ENCODE assay signal across 8 cellular contexts in genomic region chrX:47803103-47803502, GRCh38. TPM values are rescaled to one million over a fixed set of nuclear protein-coding genes. Genes with fewer than 3 reads are reported as not detected.
A peak's percentile ranks its signal among the peaks of the same experiment; 100 is the strongest.
DNase-seq lines count a peak whose midpoint lies in the region; ATAC-seq, FAIRE-seq and TF ChIP-seq lines count a peak whose summit lies in the region.
"Not testable (repeated sequence)": the region's sequence is repeated elsewhere in the genome, so short reads cannot be mapped to it uniquely, and the experiment has no call there.

No MANE protein-coding gene starts in this region.

- TF ChIP-seq POLR2A in GM12892 (IDR thresholded peaks at IDR 0.05; ENCODE audit: low read depth, low read length), result not testable (repeated sequence)

- H3K36me3 ChIP-seq in RWPE2 (ENCODE audit: low read depth); pancreas: not testable (repeated sequence)

- not testable (repeated sequence) for TF ChIP-seq CTCF in 22Rv1 (IDR thresholded peaks at IDR 0.05); RWPE2 (IDR thresholded peaks at IDR 0.05; ENCODE audit: poor library complexity, severe bottlenecking); pancreas (IDR thresholded peaks at IDR 0.05)

- intact Hi-C loops in left ventricle myocardium superior (cut with micrococcal nuclease); pancreas (cut with DNase I): not testable (repeated sequence)

- WGBS in pancreas, 2 donors, result 30 to 45% methylated on average over 21 of the region's 21 CpGs

- H3K27me3 ChIP-seq in RWPE2 (ENCODE audit: insufficient read depth, poor library complexity, severe bottlenecking); pancreas: not testable (repeated sequence)

- not testable (repeated sequence) for H3K4me1 ChIP-seq in RWPE2 (ENCODE audit: insufficient read depth, poor library complexity, severe bottlenecking); pancreas

- peak overlapping the region; percentile 29 for H3K4me3 ChIP-seq in RWPE2 (ENCODE audit: severe bottlenecking)
- H3K4me3 ChIP-seq in pancreas, result not testable (repeated sequence)

- not testable (repeated sequence) for DNase-seq in GM12892 (ENCODE audit: insufficient read length); RWPE2 (ENCODE audit: low spot score)
- peak; percentile 17 for DNase-seq in NCI-H1417 treated with DMSO at 0.1 percent for 48 hours (lab: John Stamatoyannopoulos, UW)
- DNase-seq in NCI-H510A treated with DMSO at 0.1 percent for 48 hours (lab: John Stamatoyannopoulos, UW), result peak; percentile 5
- DNase-seq in cerebellum (ENCODE audit: low spot score), result peak; percentile 45
- peak; percentile 42 for DNase-seq in left ventricle myocardium superior
- DNase-seq in pancreas, result peak in 3 of 6 donors; percentile 13 to 34 (median 19)

- ATAC-seq in RWPE2 (ENCODE audit: low read depth) (peak; percentile 71; the same call in 2 of the 3 replicates), left ventricle myocardium superior (peak; percentile 81), pancreas (peak; percentile 53 to 91 (median 88))

- H3K27ac ChIP-seq in 22Rv1, result peak overlapping the region; percentile 56
- not testable (repeated sequence) for H3K27ac ChIP-seq in RWPE2 (ENCODE audit: poor library complexity, severe bottlenecking); pancreas

- not testable (repeated sequence) for H3K9me3 ChIP-seq in RWPE2 (ENCODE audit: severe bottlenecking); pancreas

- FAIRE-seq in GM12892 (lab: Jason Lieb, UNC), result peak; percentile 78
- not testable (repeated sequence) for FAIRE-seq in pancreas (lab: Jason Lieb, UNC)

RNA-seq across cellular contexts. Expression of gene ZNF81, which starts 33.6 kb away (rescaled TPM):
- polyA plus RNA-seq in GM12892 (2012; ENCODE audit: missing spikeins), result 4.5 TPM
- total RNA-seq in cerebellum (14.2 TPM), left ventricle myocardium superior (4.7 TPM), pancreas (1 to 10 TPM; 2.1 to 5.8 (median 3.0) TPM)
- polyA plus RNA-seq in pancreas, result 1 to 10 TPM; 1.5 to 2.5 TPM
